Comparison of ENCODE assay signal across 24 cellular contexts in genomic region chr2:170141865-170142264, GRCh38. TPM values are rescaled to one million over a fixed set of nuclear protein-coding genes. Genes with fewer than 3 reads are reported as not detected.
A peak's percentile ranks its signal among the peaks of the same experiment; 100 is the strongest.
DNase-seq lines count a peak whose midpoint lies in the region; ATAC-seq, FAIRE-seq and TF ChIP-seq lines count a peak whose summit lies in the region.
"Had no signal": no experiment of that assay in that cellular context is flagged by ENCODE, and none has a peak within 500 bp of the region (broad histone marks: within the 10 kb centered on the region; RNA-seq: fewer than 3 reads in every experiment).

No MANE protein-coding gene starts in this region.

- no peak overlapping the region for H3K27ac ChIP-seq in breast epithelium
- H3K27ac ChIP-seq: pancreas, testis had no signal

- H3K36me3 ChIP-seq in breast epithelium: no peaks in the 10 kb centered on the region
- H3K36me3 ChIP-seq: pancreas had no signal

- in situ Hi-C loops in G401 (cut with HindIII; ENCODE audit: low sequenced_read_pairs): no loop called here

- ATAC-seq in GM21390 (IDR thresholded peaks at IDR 0.05; ENCODE audit: unreplicated experiment) (peak; percentile 53), HG03432 (IDR thresholded peaks at IDR 0.05; ENCODE audit: unreplicated experiment) (peak; percentile 55), memory B cell (ENCODE audit: low read depth) (no peak)
- ATAC-seq: left colon, pancreas had no signal

- TF ChIP-seq CTCF in breast epithelium (IDR thresholded peaks at IDR 0.05): no peak

- H3K4me1 ChIP-seq in breast epithelium: no peaks in the 10 kb centered on the region

- DNase-seq in GM12892 (ENCODE audit: insufficient read length): peak; percentile 32
- DNase-seq in memory B cell (ENCODE audit: low spot score in 2 of 2): no peak
- no peak for DNase-seq in G401 (ENCODE audit: low spot score)
- DNase-seq in HuH-7 (ENCODE audit: low spot score): no peak
- no peak for DNase-seq in NCI-H345 (lab: John Stamatoyannopoulos, UW)
- DNase-seq in breast epithelium (ENCODE audit: low spot score in 2 of 2): no peak
- DNase-seq: activated CD4-positive, alpha-beta T cell treated with anti-CD3 and anti-CD28 coated beads, Interleukin-2, amount 50 U/mL, for 1 hour; activated naive CD4-positive, alpha-beta T cell; anterior cingulate cortex; EL; foreskin fibroblast; left colon; NCI-H187; NCI-H510A treated with DMSO at 0.1 percent for 48 hours; OCI-M1; pancreas; SIG-M5; stimulated activated CD4-positive, alpha-beta T cell treated with anti-CD3 and anti-CD28 coated beads, Interleukin-4, amount 100 ng/mL, for 4 hours; testis had no signal

- H3K27me3 Mint-ChIP-seq in memory B cell: peaks cover 4% of the 10 kb centered on the region

- no peak overlapping the region for H3K27ac Mint-ChIP-seq in memory B cell
- H3K27ac Mint-ChIP-seq: T-helper 2 cell treated with Interferon-gamma antibody and Interleukin-4, amounts not matched to agents 5 μg/mL and 100 μg/mL, for 36 hours had no signal

- no peaks in the 10 kb centered on the region for H3K27me3 ChIP-seq in breast epithelium
- H3K27me3 ChIP-seq: pancreas, testis had no signal

- peak overlapping the region; percentile 18 for H3K4me3 Mint-ChIP-seq in memory B cell
- H3K4me3 Mint-ChIP-seq: T-helper 2 cell treated with Interferon-gamma antibody and Interleukin-4, amounts not matched to agents 5 μg/mL and 100 μg/mL, for 36 hours had no signal

- H3K9me3 ChIP-seq in breast epithelium: no peaks in the 10 kb centered on the region
- H3K9me3 ChIP-seq: pancreas, testis had no signal

- intact Hi-C loops in breast epithelium (cut with DNase I; ENCODE audit: low total_unique reads): no loop called here

- no peaks in the 10 kb centered on the region for H3K36me3 Mint-ChIP-seq in memory B cell

- no peak overlapping the region for H3K4me3 ChIP-seq in breast epithelium
- H3K4me3 ChIP-seq: pancreas had no signal

- no peaks in the 10 kb centered on the region for H3K9me3 Mint-ChIP-seq in memory B cell
- H3K9me3 Mint-ChIP-seq: T-helper 2 cell treated with Interferon-gamma antibody and Interleukin-4, amounts not matched to agents 5 μg/mL and 100 μg/mL, for 36 hours had no signal

- FAIRE-seq in GM12892 (lab: Jason Lieb, UNC): peak; percentile 64
- FAIRE-seq: endothelial cell of umbilical vein, pancreas had no signal

- no peak for TF ChIP-seq POLR2A in GM12892 (IDR thresholded peaks at IDR 0.05; ENCODE audit: low read depth, low read length)
- TF ChIP-seq POLR2A in breast epithelium (IDR thresholded peaks at IDR 0.05): no peak

- peaks cover 10% of the 10 kb centered on the region for H3K4me1 Mint-ChIP-seq in memory B cell

RNA-seq across cellular contexts. Expression of gene MYO3B, which starts 36.1 kb away (rescaled TPM):
- 0.78 TPM for polyA plus RNA-seq in GM12892 (2012; ENCODE audit: missing spikeins)
- total RNA-seq in G401 (2014; rRNA removed; shearing (Covaris generic)): 7.8 and 11.9 TPM in 2 replicates
- under 1 TPM; 0.15 to 0.98 (median 0.16) TPM for total RNA-seq in breast epithelium
- total RNA-seq: endothelial cell of umbilical vein, M059J had no signal
